Comparison of ENCODE assay signal across 11 cellular contexts in the genomic region with DNA sequence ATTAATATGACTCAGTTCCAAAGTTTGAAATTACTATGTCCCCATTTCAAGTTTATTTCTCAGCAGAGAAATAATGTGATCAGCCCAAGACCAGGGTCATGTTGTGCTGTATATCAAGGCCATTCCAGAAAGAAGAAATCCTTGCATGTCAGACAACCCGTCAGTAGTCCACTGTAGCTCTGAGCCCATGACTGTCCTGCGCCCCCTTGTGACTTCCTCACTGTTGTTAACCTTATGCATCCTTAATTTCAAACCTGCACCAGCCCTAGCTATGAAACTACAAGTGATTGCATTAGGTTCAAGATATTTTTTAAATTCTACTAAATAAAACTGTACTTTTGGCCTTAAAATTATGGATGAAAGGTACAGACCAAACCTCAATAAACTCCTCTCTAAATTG.
A peak's percentile ranks its signal among the peaks of the same experiment; 100 is the strongest.
DNase-seq lines count a peak whose midpoint lies in the region; ATAC-seq and TF ChIP-seq lines count a peak whose summit lies in the region.
"Had no signal": no experiment of that assay in that cellular context is flagged by ENCODE, and none has a peak within 500 bp of the region (broad histone marks: within the 10 kb centered on the region; RNA-seq: fewer than 3 reads in every experiment).

No MANE protein-coding gene starts in this region.

- peaks cover 2 to 32% (median 9%) of the 10 kb centered on the region in 11 donors for H3K9me3 Mint-ChIP-seq in naive thymus-derived CD4-positive, alpha-beta T cell

- DNase-seq in AG20443 (ENCODE audit: low spot score) (peak; percentile 11), PC-9 (peak in 1 of 2 experiments; percentile 3), foreskin keratinocyte (peak in 1 of 2 donors; percentile 13), NCI-H1930 (lab: John Stamatoyannopoulos, UW) (no peak)
- DNase-seq in activated CD8-positive, alpha-beta memory T cell treated with anti-CD3 and anti-CD28 coated beads for 24 hours: no peak
- DNase-seq in naive thymus-derived CD4-positive, alpha-beta T cell: no peak
- DNase-seq: activated CD8-positive, alpha-beta memory T cell treated with anti-CD3 and anti-CD28 coated beads, Interleukin-2, amount 10 ng/mL, durations not matched to agents 7 days and 5 days; glutamatergic neuron; stimulated activated CD4-positive, alpha-beta T cell treated with anti-CD3 and anti-CD28 coated beads, Interleukin-12 subunit alpha, Interleukin-12 subunit beta, amount 100 ng/mL, for 4 hours had no signal

- intact Hi-C loops in PC-9 (cut with micrococcal nuclease; ENCODE audit: unreplicated experiment): no loop called here
- intact Hi-C loops in naive thymus-derived CD4-positive, alpha-beta T cell (cut with micrococcal nuclease): no loop called here

- no peaks in the 10 kb centered on the region; the same call in 1 of the 2 replicates for H3K9me2 ChIP-seq in PC-9 (ENCODE audit: insufficient read depth)

- CTCF ChIA-PET in PC-9 (lab: Charles Lee): no interaction called here
- CTCF ChIA-PET in naive thymus-derived CD4-positive, alpha-beta T cell (lab: Charles Lee): no interaction called here

- no peak overlapping the region for H3K4me3 ChIP-seq in PC-9
- no peak overlapping the region for H3K4me3 ChIP-seq in naive thymus-derived CD4-positive, alpha-beta T cell (ENCODE audit: low read length)

- no peaks in the 10 kb centered on the region for H3K27me3 Mint-ChIP-seq in naive thymus-derived CD4-positive, alpha-beta T cell
- H3K27me3 Mint-ChIP-seq: activated CD8-positive, alpha-beta memory T cell treated with anti-CD3 and anti-CD28 coated beads, Interleukin-2, amount 10 ng/mL, durations not matched to agents 7 days and 5 days had no signal

- H3K9me3 ChIP-seq in PC-9 (ENCODE audit: insufficient read depth, low read depth): no peaks in the 10 kb centered on the region
- peaks cover 0 to 4% (median 0%) of the 10 kb centered on the region in 3 experiments for H3K9me3 ChIP-seq in naive thymus-derived CD4-positive, alpha-beta T cell (ENCODE audit: control insufficient read depth in 2 of 3, low read length in 3 of 3)

- H3K27ac ChIP-seq in PC-9: no peak overlapping the region
- no peak overlapping the region for H3K27ac ChIP-seq in foreskin keratinocyte
- H3K27ac ChIP-seq in naive thymus-derived CD4-positive, alpha-beta T cell (ENCODE audit: low read depth, low read length): no peak overlapping the region

- no peak overlapping the region for H3K27ac Mint-ChIP-seq in naive thymus-derived CD4-positive, alpha-beta T cell
- H3K27ac Mint-ChIP-seq: activated CD8-positive, alpha-beta memory T cell treated with anti-CD3 and anti-CD28 coated beads, Interleukin-2, amount 10 ng/mL, durations not matched to agents 7 days and 5 days had no signal

- no peaks in the 10 kb centered on the region for H3F3A ChIP-seq in PC-9 (ENCODE audit: insufficient read depth, low read depth)

- no peaks in the 10 kb centered on the region for H3K4me1 ChIP-seq in PC-9 (replicated peaks; ENCODE audit: insufficient read depth)
- peaks cover 17% of the 10 kb centered on the region for H3K4me1 ChIP-seq in foreskin keratinocyte
- H3K4me1 ChIP-seq in naive thymus-derived CD4-positive, alpha-beta T cell (ENCODE audit: control insufficient read depth in 2 of 2, insufficient read depth in 2 of 2, low read length in 2 of 2): no peaks in the 10 kb centered on the region

- no peak overlapping the region for H3K4me2 ChIP-seq in PC-9

- H3K36me3 Mint-ChIP-seq in naive thymus-derived CD4-positive, alpha-beta T cell: no peaks in the 10 kb centered on the region
- H3K36me3 Mint-ChIP-seq: activated CD8-positive, alpha-beta memory T cell treated with anti-CD3 and anti-CD28 coated beads, Interleukin-2, amount 10 ng/mL, durations not matched to agents 7 days and 5 days had no signal

- TF ChIP-seq CTCF in PC-9 (conservative IDR thresholded peaks at IDR 0.05) (peak; percentile 39; the same call in 1 of the 2 replicates), foreskin keratinocyte (conservative IDR thresholded peaks at IDR 0.05) (peak; percentile 53)

- H3K79me2 ChIP-seq in PC-9 (ENCODE audit: low read depth): no peaks in the 10 kb centered on the region

- POLR2A ChIA-PET in PC-9 (lab: Charles Lee; ENCODE audit: unreplicated experiment): no interaction called here
- POLR2A ChIA-PET in naive thymus-derived CD4-positive, alpha-beta T cell (lab: Charles Lee): interaction anchor here (0.6 kb wide), 1 partner anchor 17 kb away, joined by 4 read pairs; no protein-coding TSS in a partner anchor

- no peaks in the 10 kb centered on the region for H3K4me1 Mint-ChIP-seq in naive thymus-derived CD4-positive, alpha-beta T cell
- H3K4me1 Mint-ChIP-seq: activated CD8-positive, alpha-beta memory T cell treated with anti-CD3 and anti-CD28 coated beads, Interleukin-2, amount 10 ng/mL, durations not matched to agents 7 days and 5 days had no signal

- ATAC-seq in GM19463 (IDR thresholded peaks at IDR 0.05; ENCODE audit: unreplicated experiment) (peak; percentile 42), foreskin keratinocyte (no peak), GM19328 (IDR thresholded peaks at IDR 0.05; ENCODE audit: unreplicated experiment) (no peak)
- no peak for ATAC-seq in naive thymus-derived CD4-positive, alpha-beta T cell
- ATAC-seq: activated CD8-positive, alpha-beta memory T cell treated with anti-CD3 and anti-CD28 coated beads, Interleukin-2, amount 10 ng/mL, durations not matched to agents 7 days and 5 days had no signal

- H4K20me1 ChIP-seq in PC-9 (ENCODE audit: insufficient read depth): no peaks in the 10 kb centered on the region

- H3K4me3 Mint-ChIP-seq in naive thymus-derived CD4-positive, alpha-beta T cell: no peak overlapping the region
- H3K4me3 Mint-ChIP-seq: activated CD8-positive, alpha-beta memory T cell treated with anti-CD3 and anti-CD28 coated beads, Interleukin-2, amount 10 ng/mL, durations not matched to agents 7 days and 5 days had no signal

- H3K27me3 ChIP-seq in PC-9 (ENCODE audit: insufficient read depth, low read depth) (no peaks in the 10 kb centered on the region), foreskin keratinocyte (no peaks in the 10 kb centered on the region)
- no peaks in the 10 kb centered on the region for H3K27me3 ChIP-seq in naive thymus-derived CD4-positive, alpha-beta T cell (ENCODE audit: control insufficient read depth in 2 of 2, insufficient read depth in 2 of 2, low read length in 2 of 2)

- H2AFZ ChIP-seq in PC-9: no peak overlapping the region

- BruUV-seq in PC-9 (replicated peaks; lab: Mats Ljungman, UMichigan): no TSS peak

- no peaks in the 10 kb centered on the region for H3K36me3 ChIP-seq in PC-9 (ENCODE audit: low read depth)
- no peaks in the 10 kb centered on the region for H3K36me3 ChIP-seq in naive thymus-derived CD4-positive, alpha-beta T cell (ENCODE audit: control insufficient read depth in 2 of 3, insufficient read depth in 3 of 3, low read length in 3 of 3)
